Comparison of ENCODE assay signal across 1 cellular context in the genomic region with DNA sequence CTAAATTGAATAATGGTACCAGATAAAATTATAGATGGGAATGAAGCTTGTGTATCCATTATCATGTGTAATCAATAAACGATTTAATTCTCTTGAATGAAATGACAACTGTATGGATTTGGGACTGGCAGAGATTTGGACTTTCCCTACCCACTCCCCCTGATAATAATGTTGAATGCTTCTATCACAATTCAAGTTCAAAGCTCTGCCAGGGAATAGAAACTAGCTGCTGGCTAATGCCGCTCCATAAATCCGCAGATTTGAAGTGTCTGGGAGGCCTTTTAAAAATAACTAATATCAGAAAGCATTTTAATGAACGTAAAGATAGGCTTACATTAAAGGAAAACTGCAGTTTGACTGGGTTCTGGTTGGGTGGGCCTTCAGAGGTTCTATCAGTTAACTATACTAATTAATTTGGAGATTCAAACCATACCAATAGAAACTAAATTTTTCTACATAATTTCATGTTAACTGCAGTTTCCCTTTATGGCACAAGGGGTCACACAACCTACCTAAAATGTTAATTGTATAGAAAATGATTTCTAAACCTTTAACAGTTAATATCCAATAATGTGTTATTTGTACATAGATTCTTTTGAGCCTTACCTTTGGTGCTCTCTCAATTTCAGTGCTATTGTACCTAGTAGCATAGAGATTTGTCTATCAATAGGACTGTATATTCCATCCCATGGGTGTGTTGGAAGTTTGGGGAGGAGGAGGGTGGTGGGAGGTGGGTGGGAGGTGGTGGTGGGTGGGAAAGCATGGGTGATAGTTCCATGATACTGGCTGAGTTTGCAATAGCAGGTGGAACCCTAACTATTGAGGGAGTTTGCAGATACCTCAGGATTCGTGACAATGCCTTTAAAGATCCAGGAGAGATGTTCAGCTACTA.
TF ChIP-seq lines count a peak whose summit lies in the region.

No MANE protein-coding gene starts in this region.

TF ChIP-seq in WTC11, 78 proteins besides CTCF, POLR2A, EP300 and RAD21 (continued from another document):
- TF ChIP-seq ERG (CRISPR knock-in tag; IDR thresholded peaks at IDR 0.05) = peak; percentile 94; the same call in 1 of the 2 replicates
- TF ChIP-seq ZNF532 (CRISPR knock-in tag; IDR thresholded peaks at IDR 0.05; ENCODE audit: borderline replicate concordance) = 0 out of 2 replicates have a peak, but pooled peaks have one; percentile 73
